32 cellular contexts compared by ENCODE assay signal in the genomic region with DNA sequence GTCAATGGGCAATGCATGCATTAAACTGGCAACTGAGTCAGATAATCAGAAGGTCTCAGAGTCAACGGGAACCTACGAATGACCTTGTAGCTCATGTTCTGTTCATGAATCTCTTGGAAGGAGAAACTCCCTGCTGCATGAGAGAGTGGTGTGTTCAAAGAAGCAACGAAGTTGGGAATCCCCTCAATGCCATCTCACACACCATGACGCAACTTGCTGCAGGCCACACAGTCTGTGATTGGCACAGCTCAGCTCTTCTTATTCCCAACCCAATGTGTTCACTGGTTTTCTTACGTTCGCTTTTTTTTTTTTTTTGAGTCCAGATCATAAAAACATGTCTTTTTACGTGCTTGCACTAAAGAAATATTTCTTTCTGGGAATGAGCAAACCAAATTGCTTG.
"Had no signal": no experiment of that assay in that cellular context is flagged by ENCODE, and none has a peak within 500 bp of the region (broad histone marks: within the 10 kb centered on the region; RNA-seq: fewer than 3 reads in every experiment).

No MANE protein-coding gene starts in this region.

- H3K27ac Mint-ChIP-seq: activated CD4-positive, alpha-beta memory T cell treated with anti-CD3 and anti-CD28 coated beads for 36 hours; activated CD4-positive, alpha-beta T cell treated with anti-CD3 and anti-CD28 coated beads, Interleukin-2, amount 10 ng/mL, durations not matched to agents 7 days and 5 days; activated naive CD4-positive, alpha-beta T cell treated with anti-CD3 and anti-CD28 coated beads, Interleukin-2, amount 50 U/mL, for 72 hours; activated naive CD8-positive, alpha-beta T cell treated with anti-CD3 and anti-CD28 coated beads, Interleukin-2, amount 50 U/mL, for 24 hours; T-helper 1 cell treated with Interleukin-12 subunit alpha and Interleukin-12 subunit beta and Interleukin-4 antibody, amounts not matched to agents 30 μg/mL and 1 μg/mL, for 36 hours had no signal

- DNase-seq: activated CD4-positive, alpha-beta memory T cell treated with anti-CD3 and anti-CD28 coated beads for 36 hours; activated CD4-positive, alpha-beta T cell treated with anti-CD3 and anti-CD28 coated beads, Interleukin-2, amount 10 ng/mL, durations not matched to agents 7 days and 5 days; activated CD4-positive, CD25-positive, alpha-beta regulatory T cell; activated CD8-positive, alpha-beta memory T cell treated with anti-CD3 and anti-CD28 coated beads for 24 hours; activated effector memory CD4-positive, alpha-beta T cell treated with anti-CD3 and anti-CD28 coated beads, Interleukin-2, amount 50 U/mL, for 16 hours; activated naive CD4-positive, alpha-beta T cell treated with Interleukin-2 at 50 U/mL for 16 hours; activated naive CD8-positive, alpha-beta T cell treated with anti-CD3 and anti-CD28 coated beads, Interleukin-2, amount 50 U/mL, for 24 hours; activated T-cell treated with anti-CD3 and anti-CD28 coated beads, Interleukin-2, amount 50 U/mL, for 4 hours; amniotic stem cell; body of pancreas; central memory CD4-positive, alpha-beta T cell; MG63; MV-4-11; NCI-H1092 treated with DMSO at 0.1 percent for 48 hours; NCI-H1417 treated with DMSO at 0.1 percent for 48 hours; NCI-H1694 treated with DMSO at 0.1 percent for 48 hours; NCI-H2029 treated with DMSO at 0.1 percent for 48 hours; NCI-H345; NCI-H510A; NCI-H69; NK-92 treated with Interleukin-12 subunit alpha and Interleukin-12 subunit beta, amount 100 ng/mL, for 24 hours; PC-3; SHP77; T-helper 9 cell had no signal

- FAIRE-seq: bronchial epithelial cell, RCC 7860 had no signal

- H3K27me3 ChIP-seq: ascending aorta, body of pancreas, MG63, SJSA1 had no signal

- ATAC-seq: activated naive CD4-positive, alpha-beta T cell treated with anti-CD3 and anti-CD28 coated beads, Interleukin-2, amount 50 U/mL, for 72 hours; activated naive CD8-positive, alpha-beta T cell treated with anti-CD3 and anti-CD28 coated beads, Interleukin-2, amount 50 U/mL, for 24 hours; activated T-cell treated with anti-CD3 and anti-CD28 coated beads, Interleukin-2, amount 50 U/mL, for 4 hours; body of pancreas; PC-3; SK-N-SH treated with all-trans-retinoic acid at 6 μM for 48 hours had no signal

- H3K4me3 Mint-ChIP-seq: activated CD4-positive, alpha-beta memory T cell treated with anti-CD3 and anti-CD28 coated beads for 36 hours; activated CD4-positive, alpha-beta T cell treated with anti-CD3 and anti-CD28 coated beads, Interleukin-2, amount 10 ng/mL, durations not matched to agents 7 days and 5 days; activated naive CD8-positive, alpha-beta T cell treated with anti-CD3 and anti-CD28 coated beads, Interleukin-2, amount 50 U/mL, for 24 hours; activated T-cell treated with anti-CD3 and anti-CD28 coated beads, Interleukin-2, amount 50 U/mL, for 4 hours; T-helper 1 cell treated with Interleukin-12 subunit alpha and Interleukin-12 subunit beta and Interleukin-4 antibody, amounts not matched to agents 30 μg/mL and 1 μg/mL, for 36 hours had no signal

- H3K27ac ChIP-seq: ascending aorta, body of pancreas, KMS-11, SJSA1 had no signal

- H3K36me3 ChIP-seq: ascending aorta, MG63, SJSA1 had no signal

- H3K4me2 ChIP-seq: KMS-11 had no signal

- H3K4me3 ChIP-seq: ascending aorta, body of pancreas, MG63, SJSA1 had no signal

- H3K4me1 Mint-ChIP-seq: activated CD4-positive, alpha-beta T cell treated with anti-CD3 and anti-CD28 coated beads, Interleukin-2, amount 10 ng/mL, durations not matched to agents 7 days and 5 days had no signal

- H3K9me3 Mint-ChIP-seq: T-helper 1 cell treated with Interleukin-12 subunit alpha and Interleukin-12 subunit beta and Interleukin-4 antibody, amounts not matched to agents 30 μg/mL and 1 μg/mL, for 36 hours had no signal

- H3K9me3 ChIP-seq: body of pancreas, MG63 had no signal

- H3K36me3 Mint-ChIP-seq: activated CD4-positive, alpha-beta memory T cell treated with anti-CD3 and anti-CD28 coated beads for 36 hours; activated naive CD4-positive, alpha-beta T cell treated with anti-CD3 and anti-CD28 coated beads, Interleukin-2, amount 50 U/mL, for 72 hours had no signal

- H3K9ac ChIP-seq: KMS-11 had no signal

- H3K4me1 ChIP-seq: ascending aorta, body of pancreas had no signal
